Comparison of ENCODE assay signal across 20 cellular contexts in the genomic region with DNA sequence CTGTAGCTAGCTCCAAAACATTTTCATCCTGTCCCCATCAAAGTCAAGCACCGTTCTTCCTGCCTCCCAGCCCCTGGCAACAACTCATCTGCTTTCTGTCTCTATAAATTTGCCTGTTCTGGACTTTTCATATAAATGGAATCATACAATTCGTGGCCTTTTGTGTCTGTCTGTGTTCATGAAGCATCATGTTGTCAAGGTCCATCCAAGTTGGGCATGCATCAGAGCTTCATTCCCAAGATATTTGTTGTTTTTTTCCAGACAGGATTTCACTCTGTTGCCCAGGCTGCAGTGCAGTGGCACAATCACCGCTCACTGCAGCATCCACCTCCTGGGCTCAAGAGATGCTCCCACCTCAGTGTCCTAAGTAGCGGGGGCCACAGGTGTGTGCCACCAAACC. TPM values are rescaled to one million over a fixed set of nuclear protein-coding genes. Genes with fewer than 3 reads are reported as not detected.
DNase-seq lines count a peak whose midpoint lies in the region; ATAC-seq, FAIRE-seq and TF ChIP-seq lines count a peak whose summit lies in the region.
"Had no signal": no experiment of that assay in that cellular context is flagged by ENCODE, and none has a peak within 500 bp of the region (broad histone marks: within the 10 kb centered on the region; RNA-seq: fewer than 3 reads in every experiment).

No MANE protein-coding gene starts in this region.

- H3K4me3 ChIP-seq in kidney (ENCODE audit: low read length in 2 of 2) (no peak overlapping the region), mesenchymal stem cell (ENCODE audit: insufficient read depth in 1 of 2, low read depth in 1 of 2, low read length in 2 of 2) (no peak overlapping the region)
- H3K4me3 ChIP-seq: GM23248 had no signal

- WGBS in mesenchymal stem cell = 88% methylated on average over 4 of the region's 4 CpGs

- no peak overlapping the region for H3K18ac ChIP-seq in mesenchymal stem cell (ENCODE audit: low read depth in 1 of 2, low read length in 2 of 2)

- no peak overlapping the region for H3K9ac ChIP-seq in kidney (ENCODE audit: low read length in 2 of 2)
- no peak overlapping the region for H3K9ac ChIP-seq in mesenchymal stem cell (ENCODE audit: low read length)
- H3K9ac ChIP-seq: GM23248 had no signal

- intact Hi-C loops in Right ventricle myocardium superior (cut with DNase I) = no loop called here
- intact Hi-C loops in left cardiac atrium (cut with DNase I) = no loop called here
- intact Hi-C loops in kidney (cut with DNase I) = no loop called here
- intact Hi-C loops in posterior vena cava (cut with DNase I) = no loop called here

- no peak overlapping the region for H3K14ac ChIP-seq in mesenchymal stem cell (ENCODE audit: low read length in 2 of 2)

- TF ChIP-seq CTCF in kidney (IDR thresholded peaks at IDR 0.05; ENCODE audit: borderline replicate concordance, extremely low read depth, insufficient read depth) = no peak

- H3K4me1 ChIP-seq in kidney (ENCODE audit: control insufficient read depth in 1 of 2, insufficient read depth in 1 of 2, low read depth in 1 of 2, low read length in 2 of 2) (no peaks in the 10 kb centered on the region), mesenchymal stem cell (ENCODE audit: control insufficient read depth, insufficient read depth, low read depth, low read length) (peaks cover 27% of the 10 kb centered on the region)

- H2BK15ac ChIP-seq in mesenchymal stem cell (ENCODE audit: low read depth, poor library complexity, severe bottlenecking) = no peak overlapping the region

- no peaks in the 10 kb centered on the region for H3K79me1 ChIP-seq in mesenchymal stem cell (replicated peaks; ENCODE audit: low read length, poor library complexity, severe bottlenecking)

- no peak overlapping the region for H2BK5ac ChIP-seq in mesenchymal stem cell (ENCODE audit: low read depth, low read length, poor library complexity, severe bottlenecking)

- H3K9me3 ChIP-seq in kidney (ENCODE audit: control insufficient read depth in 1 of 2, low read length in 2 of 2) (no peaks in the 10 kb centered on the region), mesenchymal stem cell (ENCODE audit: control insufficient read depth, low read length) (no peaks in the 10 kb centered on the region)
- H3K9me3 ChIP-seq: Caco-2 had no signal

- H2AK5ac ChIP-seq in mesenchymal stem cell (ENCODE audit: low read length, severe bottlenecking) = no peak overlapping the region

- no peak overlapping the region for H3K27ac ChIP-seq in kidney (ENCODE audit: low read depth in 2 of 2, low read length in 2 of 2)
- no peak overlapping the region for H3K27ac ChIP-seq in mesenchymal stem cell (ENCODE audit: low read length, poor library complexity, severe bottlenecking)
- H3K27ac ChIP-seq: GM23248 had no signal

- DNase-seq in Right ventricle myocardium superior (peak; percentile 1), left cardiac atrium (no peak), kidney (peak; percentile 29), posterior vena cava (ENCODE audit: low spot score) (peak; percentile 48), mesenchymal stem cell (no peak), NCI-H526 treated with DMSO at 0.1 percent for 48 hours (lab: John Stamatoyannopoulos, UW) (no peak)
- DNase-seq: C1 segment of cervical spinal cord; Caco-2; CD8-positive, alpha-beta T cell; DMS153; DND-41; GM23248; HCEC 1CT had no signal

- H2BK12ac ChIP-seq in mesenchymal stem cell (ENCODE audit: low read length in 2 of 2) = no peak overlapping the region

- H4K8ac ChIP-seq in mesenchymal stem cell (ENCODE audit: low read length) = no peak overlapping the region

- no peak for FAIRE-seq in kidney (lab: Jason Lieb, UNC)
- FAIRE-seq: G401.6, GM12892, GM19239, H1 had no signal

- H3K23ac ChIP-seq in mesenchymal stem cell (ENCODE audit: low read length in 2 of 2) = no peak overlapping the region

- no peak overlapping the region for H3K4me2 ChIP-seq in mesenchymal stem cell (ENCODE audit: low read length, poor library complexity, severe bottlenecking)

- H3K27me3 ChIP-seq in mesenchymal stem cell (ENCODE audit: control insufficient read depth in 1 of 2, insufficient read depth in 1 of 2, low read length in 2 of 2) = peaks cover 0 to 7% of the 10 kb centered on the region in 2 experiments

- H4K91ac ChIP-seq in mesenchymal stem cell (ENCODE audit: low read length) = no peak overlapping the region

- peaks cover 2 to 6% of the 10 kb centered on the region in 2 donors for H3K36me3 ChIP-seq in kidney (ENCODE audit: control insufficient read depth in 1 of 2, insufficient read depth in 2 of 2, low read length in 2 of 2)
- H3K36me3 ChIP-seq in mesenchymal stem cell (ENCODE audit: control insufficient read depth in 1 of 2, insufficient read depth in 2 of 2, low read depth in 1 of 2, low read length in 2 of 2) = no peaks in the 10 kb centered on the region

- ATAC-seq in Right ventricle myocardium superior (ENCODE audit: poor library complexity) (no peak), left cardiac atrium (no peak)
- ATAC-seq: CD8-positive, alpha-beta T cell had no signal

- H2AFZ ChIP-seq in mesenchymal stem cell (ENCODE audit: low read depth, low read length) = no peak overlapping the region
- H2AFZ ChIP-seq: GM23248 had no signal

- H3K4ac ChIP-seq in mesenchymal stem cell (ENCODE audit: low read depth in 1 of 2, low read length in 2 of 2) = no peak overlapping the region

- no peak overlapping the region for H2BK120ac ChIP-seq in mesenchymal stem cell (ENCODE audit: low read depth, low read length)

RNA-seq across cellular contexts. Expression of a gene that starts 5.9 kb away (rescaled TPM):
- total RNA-seq in Right ventricle myocardium superior (not detected), left cardiac atrium (under 1 TPM; 0.26 to 0.27 TPM), kidney (9.7 TPM), posterior vena cava (not detected)
- polyA plus RNA-seq in kidney (ENCODE audit: insufficient read depth, low read depth, low replicate concordance) = 16.5 TPM
- polyA plus RNA-seq in mesenchymal stem cell (2013, experiment 1 of 2) = 0.03 TPM
- polyA plus RNA-seq in mesenchymal stem cell (2013, experiment 2 of 2) = not detected
- total RNA-seq: A172; A673; CD8-positive, alpha-beta T cell; GM23248; H7 had no signal

RNA-seq across cellular contexts. Expression of a gene that starts 46.7 kb away (rescaled TPM):
- total RNA-seq in Right ventricle myocardium superior (1.9 TPM), left cardiac atrium (10 to 100 TPM; 23.3 to 24.8 TPM), kidney (8.0 TPM), posterior vena cava (10 to 100 TPM in 1 of 2 donors, 1 to 10 TPM in 1; 2.8 to 10.9 TPM)
- 4.9 TPM for polyA plus RNA-seq in kidney (ENCODE audit: insufficient read depth, low read depth, low replicate concordance)
- polyA plus RNA-seq in mesenchymal stem cell (2013, experiment 1 of 2) = 2.9 TPM
- polyA plus RNA-seq in mesenchymal stem cell (2013, experiment 2 of 2) = 2.8 TPM

Comparison
In these comparisons a context has a peak if more than half of its experiments do, and no peak if none do; other contexts are left out.
1. DNase-seq: peak in Right ventricle myocardium superior (single experiment), kidney (single experiment) and posterior vena cava (single experiment); none in left cardiac atrium (single experiment), mesenchymal stem cell (single experiment) and NCI-H526 treated with DMSO at 0.1 percent for 48 hours (single experiment).